In genomic region chr6:63504777-63505384, GRCh38 we compare ENCODE assay signal across 12 cellular contexts.
DNase-seq lines count a peak whose midpoint lies in the region; ATAC-seq and TF ChIP-seq lines count a peak whose summit lies in the region.
"Had no signal": no experiment of that assay in that cellular context is flagged by ENCODE, and none has a peak within 500 bp of the region (broad histone marks: within the 10 kb centered on the region; RNA-seq: fewer than 3 reads in every experiment).

No MANE protein-coding gene starts in this region.

- no peaks in the 10 kb centered on the region for H3K27me3 Mint-ChIP-seq in activated naive CD8-positive, alpha-beta T cell treated with anti-CD3 and anti-CD28 coated beads, Interleukin-2, amount 50 U/mL, for 24 hours
- H3K27me3 Mint-ChIP-seq in activated naive CD8-positive, alpha-beta T cell treated with anti-CD3 and anti-CD28 coated beads for 36 hours: peaks cover 4% of the 10 kb centered on the region
- H3K27me3 Mint-ChIP-seq in stimulated activated naive B cell treated with anti-CD40 and anti-IgM and Interleukin-4, amounts not matched to agents 10 μg/mL and 1 μg/mL and 100 μg/mL, for 72 hours: peaks cover 0 to 6% of the 10 kb centered on the region in 2 donors
- H3K27me3 Mint-ChIP-seq in Caco-2 (ENCODE audit: insufficient read depth, unreplicated experiment): no peaks in the 10 kb centered on the region
- H3K27me3 Mint-ChIP-seq: effector memory CD8-positive, alpha-beta T cell had no signal

- no peaks in the 10 kb centered on the region for H3K9me3 Mint-ChIP-seq in activated naive CD8-positive, alpha-beta T cell treated with anti-CD3 and anti-CD28 coated beads, Interleukin-2, amount 50 U/mL, for 24 hours
- no peaks in the 10 kb centered on the region for H3K9me3 Mint-ChIP-seq in activated naive CD8-positive, alpha-beta T cell treated with anti-CD3 and anti-CD28 coated beads for 36 hours
- no peaks in the 10 kb centered on the region for H3K9me3 Mint-ChIP-seq in stimulated activated naive B cell treated with anti-CD40 and anti-IgM and Interleukin-4, amounts not matched to agents 10 μg/mL and 1 μg/mL and 100 μg/mL, for 72 hours
- no peaks in the 10 kb centered on the region for H3K9me3 Mint-ChIP-seq in Caco-2 (ENCODE audit: unreplicated experiment)
- H3K9me3 Mint-ChIP-seq: effector memory CD8-positive, alpha-beta T cell had no signal

- H3K4me3 ChIP-seq in Caco-2 (ENCODE audit: low read depth, low read length): no peak overlapping the region
- H3K4me3 ChIP-seq: right lobe of liver, SK-N-MC had no signal

- H3K4me3 Mint-ChIP-seq in activated naive CD8-positive, alpha-beta T cell treated with anti-CD3 and anti-CD28 coated beads, Interleukin-2, amount 50 U/mL, for 24 hours: no peak overlapping the region
- no peak overlapping the region for H3K4me3 Mint-ChIP-seq in activated naive CD8-positive, alpha-beta T cell treated with anti-CD3 and anti-CD28 coated beads for 36 hours
- no peak overlapping the region for H3K4me3 Mint-ChIP-seq in stimulated activated naive B cell treated with anti-CD40 and anti-IgM and Interleukin-4, amounts not matched to agents 10 μg/mL and 1 μg/mL and 100 μg/mL, for 72 hours
- H3K4me3 Mint-ChIP-seq in Caco-2 (ENCODE audit: unreplicated experiment): no peak overlapping the region
- H3K4me3 Mint-ChIP-seq: effector memory CD8-positive, alpha-beta T cell had no signal

- intact Hi-C loops in Caco-2 (cut with micrococcal nuclease; ENCODE audit: unreplicated experiment): no loop called here

- H3K36me3 Mint-ChIP-seq in activated naive CD8-positive, alpha-beta T cell treated with anti-CD3 and anti-CD28 coated beads, Interleukin-2, amount 50 U/mL, for 24 hours (ENCODE audit: low read depth): no peaks in the 10 kb centered on the region
- H3K36me3 Mint-ChIP-seq in activated naive CD8-positive, alpha-beta T cell treated with anti-CD3 and anti-CD28 coated beads for 36 hours: no peaks in the 10 kb centered on the region
- H3K36me3 Mint-ChIP-seq in stimulated activated naive B cell treated with anti-CD40 and anti-IgM and Interleukin-4, amounts not matched to agents 10 μg/mL and 1 μg/mL and 100 μg/mL, for 72 hours: no peaks in the 10 kb centered on the region
- no peaks in the 10 kb centered on the region for H3K36me3 Mint-ChIP-seq in Caco-2 (ENCODE audit: insufficient read depth, unreplicated experiment)

- no peak for DNase-seq in activated naive CD8-positive, alpha-beta T cell treated with anti-CD3 and anti-CD28 coated beads, Interleukin-2, amount 50 U/mL, for 24 hours
- DNase-seq in activated naive CD8-positive, alpha-beta T cell treated with anti-CD3 and anti-CD28 coated beads for 36 hours: no peak
- peak; percentile 4 for DNase-seq in stimulated activated naive B cell treated with anti-CD40 and anti-IgM and Interleukin-4, amounts not matched to agents 10 μg/mL and 1 μg/mL and 100 μg/mL, for 72 hours
- DNase-seq in COR-L47 (lab: John Stamatoyannopoulos, UW): no peak
- no peak for DNase-seq in Caco-2
- no peak for DNase-seq in nucleus accumbens (lab: John Stamatoyannopoulos, UW)
- DNase-seq: effector memory CD8-positive, alpha-beta T cell; NCI-H1417 treated with DMSO at 0.1 percent for 48 hours; right lobe of liver had no signal

- H3K27ac Mint-ChIP-seq in activated naive CD8-positive, alpha-beta T cell treated with anti-CD3 and anti-CD28 coated beads, Interleukin-2, amount 50 U/mL, for 24 hours: no peak overlapping the region
- H3K27ac Mint-ChIP-seq in activated naive CD8-positive, alpha-beta T cell treated with anti-CD3 and anti-CD28 coated beads for 36 hours: no peak overlapping the region
- H3K27ac Mint-ChIP-seq in stimulated activated naive B cell treated with anti-CD40 and anti-IgM and Interleukin-4, amounts not matched to agents 10 μg/mL and 1 μg/mL and 100 μg/mL, for 72 hours: peak overlapping the region; percentile 3
- no peak overlapping the region for H3K27ac Mint-ChIP-seq in Caco-2 (ENCODE audit: unreplicated experiment)
- H3K27ac Mint-ChIP-seq: effector memory CD8-positive, alpha-beta T cell had no signal

- peak; percentile 79 for ATAC-seq in activated naive CD8-positive, alpha-beta T cell treated with anti-CD3 and anti-CD28 coated beads, Interleukin-2, amount 50 U/mL, for 24 hours
- ATAC-seq in HG02571 (IDR thresholded peaks at IDR 0.05; ENCODE audit: unreplicated experiment): peak; percentile 98
- ATAC-seq in HG03469 (IDR thresholded peaks at IDR 0.05; ENCODE audit: unreplicated experiment): peak; percentile 98
- peak; percentile 91 to 98 for ATAC-seq in stimulated activated naive B cell treated with anti-CD40 and anti-IgM and Interleukin-4, amounts not matched to agents 10 μg/mL and 1 μg/mL and 100 μg/mL, for 72 hours (replicated peaks)
- ATAC-seq: effector memory CD8-positive, alpha-beta T cell had no signal

- no peaks in the 10 kb centered on the region for H3K27me3 ChIP-seq in Caco-2 (replicated peaks; ENCODE audit: control insufficient read depth, insufficient read depth, low read length)
- H3K27me3 ChIP-seq: right lobe of liver had no signal

- H3K4me1 ChIP-seq in Caco-2: peaks cover 4% of the 10 kb centered on the region

- H3K4me1 Mint-ChIP-seq in activated naive CD8-positive, alpha-beta T cell treated with anti-CD3 and anti-CD28 coated beads, Interleukin-2, amount 50 U/mL, for 24 hours: no peaks in the 10 kb centered on the region
- H3K4me1 Mint-ChIP-seq in activated naive CD8-positive, alpha-beta T cell treated with anti-CD3 and anti-CD28 coated beads for 36 hours: peaks cover 2% of the 10 kb centered on the region
- H3K4me1 Mint-ChIP-seq in stimulated activated naive B cell treated with anti-CD40 and anti-IgM and Interleukin-4, amounts not matched to agents 10 μg/mL and 1 μg/mL and 100 μg/mL, for 72 hours: peaks cover 3 to 13% of the 10 kb centered on the region in 2 donors
- H3K4me1 Mint-ChIP-seq in Caco-2 (ENCODE audit: low read depth, unreplicated experiment): no peaks in the 10 kb centered on the region

- CTCF ChIA-PET in Caco-2 (lab: Charles Lee): interaction anchor here (0.6 kb wide), 1 partner anchor 309 kb away, joined by 3 read pairs; no protein-coding TSS in a partner anchor

- POLR2A ChIA-PET in Caco-2 (lab: Charles Lee): interaction anchor here (0.6 kb wide), 1 partner anchor 41 kb away, joined by 3 read pairs; no protein-coding TSS in a partner anchor

- H3K9me3 ChIP-seq in Caco-2: no peaks in the 10 kb centered on the region; the same call in 1 of the 2 replicates
- H3K9me3 ChIP-seq: right lobe of liver had no signal

- no TSS peak for BruUV-seq in Caco-2 (replicated peaks; lab: Mats Ljungman, UMichigan)

- H3K36me3 ChIP-seq in Caco-2 (ENCODE audit: control insufficient read depth, insufficient read depth, low read length): no peaks in the 10 kb centered on the region
- H3K36me3 ChIP-seq: right lobe of liver had no signal

- TF ChIP-seq CTCF in Caco-2 (IDR thresholded peaks at IDR 0.05; ENCODE audit: insufficient read depth in 1 of 2, low read depth in 1 of 2, low read length in 1 of 2, severe bottlenecking in 1 of 2, unreplicated experiment in 1 of 2): no peak
